11 cellular contexts compared by ENCODE assay signal in the genomic region with DNA sequence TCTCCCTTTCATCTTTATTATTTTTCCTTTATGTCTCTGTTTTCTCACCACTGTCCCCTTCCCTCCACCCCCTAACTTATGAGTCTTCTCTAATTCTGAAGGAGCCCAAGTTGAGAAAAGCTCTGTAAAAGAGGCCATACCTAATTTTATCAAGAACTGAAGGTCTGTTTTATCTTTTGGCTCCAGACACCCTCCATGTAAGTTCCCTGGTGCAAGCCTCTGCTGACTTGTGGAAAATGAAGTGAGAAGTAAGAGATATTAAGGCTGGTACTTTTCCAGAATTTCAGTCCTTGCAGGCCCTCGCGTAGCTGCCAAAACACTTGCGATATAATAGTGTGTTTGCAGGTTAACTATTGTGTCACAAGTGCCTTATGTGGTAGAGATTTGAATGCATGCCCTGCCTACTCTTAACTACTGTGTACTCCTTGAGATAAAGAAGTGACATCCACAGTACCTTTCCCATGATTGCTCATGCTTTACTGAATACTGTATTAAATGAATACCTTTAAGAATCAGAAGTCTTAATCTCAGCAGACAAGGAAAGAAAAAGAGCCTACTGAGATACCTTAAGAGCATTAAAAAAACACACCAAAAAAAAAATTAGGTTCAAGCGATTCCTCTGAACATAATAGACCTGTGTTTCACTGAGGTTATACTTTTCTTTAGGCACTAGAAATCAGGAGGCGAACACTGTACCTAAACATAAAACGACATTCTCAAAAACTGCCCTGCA.
A peak's percentile ranks its signal among the peaks of the same experiment; 100 is the strongest.
DNase-seq lines count a peak whose midpoint lies in the region; ATAC-seq, FAIRE-seq and TF ChIP-seq lines count a peak whose summit lies in the region.
"Had no signal": no experiment of that assay in that cellular context is flagged by ENCODE, and none has a peak within 500 bp of the region (broad histone marks: within the 10 kb centered on the region; RNA-seq: fewer than 3 reads in every experiment).

No MANE protein-coding gene starts in this region.

- no peaks in the 10 kb centered on the region for H3K9me2 ChIP-seq in GM23248 (ENCODE audit: insufficient read depth)

- peaks cover 2% of the 10 kb centered on the region; the same call in 1 of the 2 replicates for H3K27me3 ChIP-seq in GM23248 (replicated peaks; ENCODE audit: insufficient read depth)
- no peaks in the 10 kb centered on the region for H3K27me3 ChIP-seq in iPS DF 6.9 (ENCODE audit: control insufficient read depth, insufficient read depth, low read length)
- H3K27me3 ChIP-seq in pancreas: peaks cover 0 to 44% (median 6%) of the 10 kb centered on the region in 4 donors

- H3K4me1 ChIP-seq in GM23248 (ENCODE audit: insufficient read depth): no peaks in the 10 kb centered on the region; the same call in 1 of the 2 replicates
- peaks cover 1% of the 10 kb centered on the region; the same call in 1 of the 2 replicates for H3K4me1 ChIP-seq in iPS DF 6.9 (ENCODE audit: control insufficient read depth, insufficient read depth, low read length)
- peaks cover 0 to 3% (median 0%) of the 10 kb centered on the region in 3 donors for H3K4me1 ChIP-seq in pancreas

- no peak overlapping the region for H3K27ac Mint-ChIP-seq in activated T-helper 17 cell treated with anti-CD3 and anti-CD28 coated beads, Interleukin-2, amount 50 U/mL, for 72 hours

- peaks cover 5% of the 10 kb centered on the region for H3K4me1 Mint-ChIP-seq in activated T-helper 17 cell treated with anti-CD3 and anti-CD28 coated beads, Interleukin-2, amount 50 U/mL, for 72 hours

- DNase-seq in GM23248: no peak
- DNase-seq in iPS DF 6.9 (ENCODE audit: low read depth, low spot score): no peak
- DNase-seq in NCI-H345 (lab: John Stamatoyannopoulos, UW): no peak
- no peak for DNase-seq in activated effector memory CD4-positive, alpha-beta T cell treated with anti-CD3 and anti-CD28 coated beads, Interleukin-2, amount 50 U/mL, for 16 hours
- no peak for DNase-seq in pancreas
- DNase-seq: COR-L47, left colon had no signal

- peak overlapping the region; percentile 99 for H3K4me2 ChIP-seq in GM23248 (ENCODE audit: unreplicated experiment)

- FAIRE-seq in pancreas (lab: Jason Lieb, UNC): no peak

- no peaks in the 10 kb centered on the region for H3K9me3 Mint-ChIP-seq in activated T-helper 17 cell treated with anti-CD3 and anti-CD28 coated beads, Interleukin-2, amount 50 U/mL, for 72 hours

- H3K79me2 ChIP-seq in GM23248 (ENCODE audit: insufficient read depth): no peaks in the 10 kb centered on the region

- H3K4me3 Mint-ChIP-seq in activated T-helper 17 cell treated with anti-CD3 and anti-CD28 coated beads, Interleukin-2, amount 50 U/mL, for 72 hours: peak overlapping the region; percentile 26

- no peaks in the 10 kb centered on the region for H3K9me3 ChIP-seq in GM23248 (ENCODE audit: low read depth)
- no peaks in the 10 kb centered on the region for H3K9me3 ChIP-seq in iPS DF 6.9 (ENCODE audit: control insufficient read depth, insufficient read depth, low read length)
- no peaks in the 10 kb centered on the region for H3K9me3 ChIP-seq in pancreas

- H4K20me1 ChIP-seq in GM23248 (ENCODE audit: insufficient read depth): no peaks in the 10 kb centered on the region

- peak overlapping the region; percentile 97 for H2AFZ ChIP-seq in GM23248

- H3K4me3 ChIP-seq in GM23248 (peak overlapping the region; percentile 84), iPS DF 6.9 (ENCODE audit: low read length) (peak overlapping the region; percentile 71; the same call in 1 of the 2 replicates), pancreas (no peak overlapping the region)

- no peaks in the 10 kb centered on the region for H3K36me3 ChIP-seq in GM23248 (ENCODE audit: low read depth)
- no peaks in the 10 kb centered on the region for H3K36me3 ChIP-seq in iPS DF 6.9 (ENCODE audit: control insufficient read depth, insufficient read depth, low read length)
- no peaks in the 10 kb centered on the region for H3K36me3 ChIP-seq in pancreas

- WGBS in GM23248 (ENCODE audit: low coverage in 1 of 2, low lambda C conversion rate in 2 of 2, missing lambda C conversion rate in 2 of 2), 2 experiments: 54% methylated on average over 6 of the region's 6 CpGs
- WGBS in iPS DF 6.9 (ENCODE audit: insufficient coverage, insufficient read length): no CpG with 5 or more reads among the region's 6 CpGs
- 33 to 36% methylated on average over 6 of the region's 6 CpGs for WGBS in pancreas, 2 donors

- in situ Hi-C loops in GM23248 (cut with MboI): no loop called here

- no peaks in the 10 kb centered on the region for H3K36me3 Mint-ChIP-seq in activated T-helper 17 cell treated with anti-CD3 and anti-CD28 coated beads, Interleukin-2, amount 50 U/mL, for 72 hours (ENCODE audit: low read depth)

- TF ChIP-seq CTCF in 22Rv1 (IDR thresholded peaks at IDR 0.05) (no peak), pancreas (IDR thresholded peaks at IDR 0.05) (no peak)

- peaks cover 5% of the 10 kb centered on the region; the same call in 1 of the 2 replicates for H3F3A ChIP-seq in GM23248 (ENCODE audit: insufficient read depth)

- intact Hi-C loops in pancreas (cut with DNase I): no loop called here

- H3K27ac ChIP-seq in 22Rv1: peak overlapping the region; percentile 82
- no peak overlapping the region for H3K27ac ChIP-seq in GM23248
- H3K27ac ChIP-seq in iPS DF 6.9 (ENCODE audit: low read length): no peak overlapping the region
- H3K27ac ChIP-seq in pancreas: no peak overlapping the region

- H3K27me3 Mint-ChIP-seq in activated T-helper 17 cell treated with anti-CD3 and anti-CD28 coated beads, Interleukin-2, amount 50 U/mL, for 72 hours: peaks cover 54% of the 10 kb centered on the region

- peak overlapping the region; percentile 58 for H3K9ac ChIP-seq in GM23248

- ATAC-seq in activated T-helper 17 cell treated with anti-CD3 and anti-CD28 coated beads, Interleukin-2, amount 50 U/mL, for 72 hours (replicated peaks): no peak
- ATAC-seq in HG02938 (IDR thresholded peaks at IDR 0.05; ENCODE audit: unreplicated experiment) (no peak), pancreas (no peak)
- ATAC-seq: sciatic nerve had no signal

Comparison
In these comparisons a context has a peak if more than half of its experiments do, and no peak if none do; other contexts are left out.
1. H3K4me3 ChIP-seq: peak in GM23248 (single experiment) and iPS DF 6.9 (single experiment); none in pancreas (0 of 4).